Comparison of ENCODE assay signal across 8 cellular contexts in genomic region chr16:29815793-29816693, GRCh38. TPM values are rescaled to one million over a fixed set of nuclear protein-coding genes. Genes with fewer than 3 reads are reported as not detected.
DNase-seq lines count a peak whose midpoint lies in the region; ATAC-seq and TF ChIP-seq lines count a peak whose summit lies in the region.

TSS of gene PAGR1 (plus strand) at chr16:29816152. CDS start at chr16:29816526, 374 bp downstream.

- H3K4me1 Mint-ChIP-seq in activated T-helper 17 cell treated with anti-CD3 and anti-CD28 coated beads, Interleukin-2, amount 50 U/mL, for 72 hours, result peaks cover 38% of the 10 kb centered on the region
- H3K4me1 Mint-ChIP-seq in natural killer cell, result peaks cover 59 to 81% of the 10 kb centered on the region in 2 donors

- DNase-seq in EH (ENCODE audit: low read depth) (peak; percentile 99), GM23248 (peak; percentile 100), LHCN-M2 (ENCODE audit: low read depth) (peak; percentile 99), RPMI8226 (peak; percentile 100), fibroblast of mammary gland (ENCODE audit: low read depth) (peak; percentile 100), natural killer cell (peak; percentile 96)
- DNase-seq in stimulated activated naive CD8-positive, alpha-beta T cell treated with anti-CD3 and anti-CD28 coated beads, Interleukin-15, Interleukin-2, amounts not matched to agents 100 U/mL and 50 U/mL, for 24 hours, result peak; percentile 97

- peak within 1 kb of the TSS; percentile 80 for H2AFZ ChIP-seq in GM23248

- in situ Hi-C loops in GM23248 (cut with MboI), result loop anchor here (10.0 kb wide), 1 partner anchor 199 kb away; the partner anchor contains the start of gene DOC2A

- H3K27ac Mint-ChIP-seq in activated T-helper 17 cell treated with anti-CD3 and anti-CD28 coated beads, Interleukin-2, amount 50 U/mL, for 72 hours, result peak within 1 kb of the TSS; percentile 95
- H3K27ac Mint-ChIP-seq in natural killer cell, result peak within 1 kb of the TSS; percentile 94 to 98

- no peaks in the 10 kb centered on the region for H3K36me3 ChIP-seq in GM23248 (ENCODE audit: low read depth)

- 1% methylated on average over 50 to 67 of the region's 70 CpGs for WGBS in GM23248 (ENCODE audit: low coverage in 1 of 2, low lambda C conversion rate in 2 of 2, missing lambda C conversion rate in 2 of 2), 2 experiments

- H3K9me2 ChIP-seq in GM23248 (ENCODE audit: insufficient read depth), result no peaks in the 10 kb centered on the region

- peak within 1 kb of the TSS; percentile 88 for H3K4me2 ChIP-seq in GM23248 (ENCODE audit: unreplicated experiment)

- intact Hi-C loops in natural killer cell (cut with micrococcal nuclease), result loop anchor here (1.0 to 5.0 kb wide), 5 partner anchors 9 to 116 kb away; partner anchors contain the start of genes CDIPT and KIF22

- peaks cover 13% of the 10 kb centered on the region for H3F3A ChIP-seq in GM23248 (ENCODE audit: insufficient read depth)

- H3K36me3 Mint-ChIP-seq in activated T-helper 17 cell treated with anti-CD3 and anti-CD28 coated beads, Interleukin-2, amount 50 U/mL, for 72 hours (ENCODE audit: low read depth), result peaks cover 59% of the 10 kb centered on the region
- peaks cover 5% of the 10 kb centered on the region for H3K36me3 Mint-ChIP-seq in natural killer cell

- peak; percentile 76 for ATAC-seq in activated T-helper 17 cell treated with anti-CD3 and anti-CD28 coated beads, Interleukin-2, amount 50 U/mL, for 72 hours (replicated peaks)
- peak; percentile 76 to 91 (median 78) for ATAC-seq in natural killer cell
- ATAC-seq in stimulated activated naive CD8-positive, alpha-beta T cell treated with anti-CD3 and anti-CD28 coated beads, Interleukin-15, Interleukin-2, amounts not matched to agents 100 U/mL and 50 U/mL, for 24 hours, result peak; percentile 73

- TF ChIP-seq CTCF in fibroblast of mammary gland (conservative IDR thresholded peaks at IDR 0.05; ENCODE audit: control insufficient read depth, insufficient read depth, low read depth, low read length) (peak; percentile 69), natural killer cell (IDR thresholded peaks at IDR 0.05) (peak; percentile 97)

- H3K9ac ChIP-seq in GM23248, result peak within 1 kb of the TSS; percentile 79

- no peaks in the 10 kb centered on the region for H3K9me3 Mint-ChIP-seq in activated T-helper 17 cell treated with anti-CD3 and anti-CD28 coated beads, Interleukin-2, amount 50 U/mL, for 72 hours
- H3K9me3 Mint-ChIP-seq in natural killer cell, result no peaks in the 10 kb centered on the region

- H3K4me3 Mint-ChIP-seq in activated T-helper 17 cell treated with anti-CD3 and anti-CD28 coated beads, Interleukin-2, amount 50 U/mL, for 72 hours, result peak within 1 kb of the TSS; percentile 99
- peak within 1 kb of the TSS; percentile 99 for H3K4me3 Mint-ChIP-seq in natural killer cell

- H3K27me3 Mint-ChIP-seq in activated T-helper 17 cell treated with anti-CD3 and anti-CD28 coated beads, Interleukin-2, amount 50 U/mL, for 72 hours, result no peaks in the 10 kb centered on the region
- H3K27me3 Mint-ChIP-seq in natural killer cell (ENCODE audit: low read depth in 2 of 2), result peaks cover 0 to 2% of the 10 kb centered on the region in 2 donors

- no peaks in the 10 kb centered on the region for H4K20me1 ChIP-seq in GM23248 (ENCODE audit: insufficient read depth)

- no peaks in the 10 kb centered on the region for H3K27me3 ChIP-seq in GM23248 (replicated peaks; ENCODE audit: insufficient read depth)

- H3K79me2 ChIP-seq in GM23248 (ENCODE audit: insufficient read depth), result peaks cover 44% of the 10 kb centered on the region

- no peaks in the 10 kb centered on the region for H3K9me3 ChIP-seq in GM23248 (ENCODE audit: low read depth)

- H3K4me1 ChIP-seq in GM23248 (ENCODE audit: insufficient read depth), result peaks cover 16% of the 10 kb centered on the region; the same call in 1 of the 2 replicates

- peak within 1 kb of the TSS; percentile 85 for H3K4me3 ChIP-seq in GM23248
- peak within 1 kb of the TSS; percentile 80 for H3K4me3 ChIP-seq in fibroblast of mammary gland (ENCODE audit: control insufficient read depth, low read depth, low read length)

- peak within 1 kb of the TSS; percentile 70 for H3K27ac ChIP-seq in GM23248

RNA-seq across cellular contexts. Expression of gene PAGR1, which starts in this region (rescaled TPM):
- total RNA-seq in GM23248 (2014; rRNA removed; shearing (Covaris generic)), result 23.6 and 30.6 TPM in 2 replicates
- 17.5 and 19.3 TPM in 2 replicates for polyA plus RNA-seq in GM23248 (2016; fragmentation: Nextera tagmentation; extraction: Ambion mirVana)
- total RNA-seq in LHCN-M2 (2014; rRNA removed), result 63.2 and 63.4 TPM in 2 replicates
- 23.9 TPM for polyA plus RNA-seq in LHCN-M2 (2012)
- 10 to 100 TPM; 26.8 to 26.9 TPM for total RNA-seq in activated T-helper 17 cell treated with anti-CD3 and anti-CD28 coated beads, Interleukin-2, amount 50 U/mL, for 72 hours
- 10 to 100 TPM in 2 of 3 donors, 1 to 10 TPM in 1; 8.9 to 16.2 (median 13.4) TPM for total RNA-seq in natural killer cell

Comparison
In these comparisons a context has a peak if more than half of its experiments do, and no peak if none do; other contexts are left out.
1. Peak in every context shown above with its lines: DNase-seq, ATAC-seq, H3K4me3 ChIP-seq and H3K27ac ChIP-seq.